In the genomic region with DNA sequence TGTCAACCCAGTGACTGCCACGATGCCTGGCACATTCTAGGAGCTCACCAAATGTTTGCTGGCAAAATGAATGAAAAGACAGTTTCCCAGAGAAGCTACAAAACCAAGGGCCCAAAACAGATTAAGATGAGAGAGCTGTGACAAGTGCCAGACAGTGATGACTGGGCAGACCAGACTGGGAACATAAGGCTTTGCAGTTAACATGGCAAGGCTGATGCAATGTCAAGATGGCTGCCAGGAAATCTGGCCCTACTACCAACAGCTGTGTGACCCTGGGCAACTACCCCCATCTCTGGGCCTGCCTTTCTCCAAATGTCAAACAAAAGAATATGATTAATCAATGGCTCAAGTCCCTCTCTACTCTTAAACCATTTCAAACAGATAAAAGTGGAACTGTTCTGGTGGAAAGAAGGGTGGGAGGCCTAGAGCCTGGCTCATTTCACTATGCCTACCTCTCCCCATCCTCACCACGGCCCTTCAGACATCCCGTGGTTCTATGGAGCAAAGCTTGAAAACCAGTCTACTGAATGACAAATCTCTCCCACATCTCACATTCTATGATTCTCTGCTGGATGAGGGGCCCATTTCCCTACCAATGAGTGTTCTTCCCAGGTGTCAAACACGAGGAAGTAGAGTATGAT, we compare ENCODE assay signal across 10 cellular contexts. TPM values are rescaled to one million over a fixed set of nuclear protein-coding genes. Genes with fewer than 3 reads are reported as not detected.
A peak's percentile ranks its signal among the peaks of the same experiment; 100 is the strongest.
DNase-seq lines count a peak whose midpoint lies in the region; ATAC-seq and TF ChIP-seq lines count a peak whose summit lies in the region.
"Had no signal": no experiment of that assay in that cellular context is flagged by ENCODE, and none has a peak within 500 bp of the region (broad histone marks: within the 10 kb centered on the region; RNA-seq: fewer than 3 reads in every experiment).

No MANE protein-coding gene starts in this region.

- CTCF ChIA-PET in WTC11 (lab: Charles Lee): no interaction called here

- no peak overlapping the region for H3K4me3 Mint-ChIP-seq in activated T-cell treated with anti-CD3 and anti-CD28 coated beads, Interleukin-2, amount 50 U/mL, for 24 hours
- H3K4me3 Mint-ChIP-seq in WTC11: no peak overlapping the region
- H3K4me3 Mint-ChIP-seq in stimulated activated naive CD8-positive, alpha-beta T cell treated with anti-CD3 and anti-CD28 coated beads, Interleukin-15, Interleukin-2, amounts not matched to agents 100 ng/mL and 50 ng/mL, for 24 hours: no peak overlapping the region

- H3K4me1 Mint-ChIP-seq in activated T-cell treated with anti-CD3 and anti-CD28 coated beads, Interleukin-2, amount 50 U/mL, for 24 hours (ENCODE audit: low read depth): peaks cover 46% of the 10 kb centered on the region
- peaks cover 13% of the 10 kb centered on the region for H3K4me1 Mint-ChIP-seq in WTC11
- H3K4me1 Mint-ChIP-seq in stimulated activated naive CD8-positive, alpha-beta T cell treated with anti-CD3 and anti-CD28 coated beads, Interleukin-15, Interleukin-2, amounts not matched to agents 100 ng/mL and 50 ng/mL, for 24 hours (ENCODE audit: low read depth): peaks cover 48% of the 10 kb centered on the region

- POLR2A ChIA-PET in WTC11 (lab: Charles Lee): interaction anchor here (0.7 to 1.0 kb wide), 2 partner anchors 167 to 178 kb away, joined by 3 to 8 read pairs; a partner anchor contains a TSS

- no peak for TF ChIP-seq CTCF in WTC11 (IDR thresholded peaks at IDR 0.05)

- no peaks in the 10 kb centered on the region for H3K9me3 Mint-ChIP-seq in activated T-cell treated with anti-CD3 and anti-CD28 coated beads, Interleukin-2, amount 50 U/mL, for 24 hours
- no peaks in the 10 kb centered on the region for H3K9me3 Mint-ChIP-seq in WTC11
- no peaks in the 10 kb centered on the region for H3K9me3 Mint-ChIP-seq in stimulated activated naive CD8-positive, alpha-beta T cell treated with anti-CD3 and anti-CD28 coated beads, Interleukin-15, Interleukin-2, amounts not matched to agents 100 ng/mL and 50 ng/mL, for 24 hours

- ATAC-seq in WTC11 (no peak), GM21723 (IDR thresholded peaks at IDR 0.05; ENCODE audit: unreplicated experiment) (no peak), GM21360 (IDR thresholded peaks at IDR 0.05; ENCODE audit: unreplicated experiment) (no peak), HG02970 (IDR thresholded peaks at IDR 0.05; ENCODE audit: low FRiP score, unreplicated experiment) (no peak)

- DNase-seq in activated T-cell treated with anti-CD3 and anti-CD28 coated beads, Interleukin-2, amount 50 U/mL, for 24 hours: no peak
- DNase-seq in activated T-cell treated with anti-CD3 and anti-CD28 coated beads for 4 hours: no peak
- DNase-seq in WTC11 (ENCODE audit: low spot score): no peak
- DNase-seq in fibroblast of gingiva (ENCODE audit: low read depth): peak; percentile 34
- DNase-seq: activated gamma-delta T cell, NCI-H1105 had no signal

- peak overlapping the region; percentile 65 for H3K27ac Mint-ChIP-seq in activated T-cell treated with anti-CD3 and anti-CD28 coated beads, Interleukin-2, amount 50 U/mL, for 24 hours
- H3K27ac Mint-ChIP-seq in WTC11: peak overlapping the region; percentile 87
- peak overlapping the region; percentile 91 for H3K27ac Mint-ChIP-seq in stimulated activated naive CD8-positive, alpha-beta T cell treated with anti-CD3 and anti-CD28 coated beads, Interleukin-15, Interleukin-2, amounts not matched to agents 100 ng/mL and 50 ng/mL, for 24 hours

- peaks cover 81% of the 10 kb centered on the region for H3K36me3 Mint-ChIP-seq in activated T-cell treated with anti-CD3 and anti-CD28 coated beads, Interleukin-2, amount 50 U/mL, for 24 hours (ENCODE audit: low read depth)
- H3K36me3 Mint-ChIP-seq in WTC11: peaks cover 16% of the 10 kb centered on the region
- peaks cover 51% of the 10 kb centered on the region for H3K36me3 Mint-ChIP-seq in stimulated activated naive CD8-positive, alpha-beta T cell treated with anti-CD3 and anti-CD28 coated beads, Interleukin-15, Interleukin-2, amounts not matched to agents 100 ng/mL and 50 ng/mL, for 24 hours (ENCODE audit: low read depth)

- H3K27me3 Mint-ChIP-seq in activated T-cell treated with anti-CD3 and anti-CD28 coated beads, Interleukin-2, amount 50 U/mL, for 24 hours: no peaks in the 10 kb centered on the region
- H3K27me3 Mint-ChIP-seq in WTC11 (ENCODE audit: low read depth): no peaks in the 10 kb centered on the region
- no peaks in the 10 kb centered on the region for H3K27me3 Mint-ChIP-seq in stimulated activated naive CD8-positive, alpha-beta T cell treated with anti-CD3 and anti-CD28 coated beads, Interleukin-15, Interleukin-2, amounts not matched to agents 100 ng/mL and 50 ng/mL, for 24 hours

TF ChIP-seq in WTC11, 78 proteins besides CTCF, POLR2A, EP300 and RAD21:
- TF ChIP-seq FOXJ3 (CRISPR knock-in tag; IDR thresholded peaks at IDR 0.05; ENCODE audit: borderline replicate concordance) (no peak), NR1H2 (CRISPR knock-in tag; IDR thresholded peaks at IDR 0.05) (no peak), ZNF671 (CRISPR knock-in tag; IDR thresholded peaks at IDR 0.05) (no peak), FOXP1 (CRISPR knock-in tag; IDR thresholded peaks at IDR 0.05; ENCODE audit: borderline replicate concordance) (no peak), NR3C1 (CRISPR knock-in tag; conservative IDR thresholded peaks at IDR 0.05; ENCODE audit: low read depth) (no peak), TEAD1 (CRISPR knock-in tag; IDR thresholded peaks at IDR 0.05) (no peak)
- TF ChIP-seq, protein P1, sequence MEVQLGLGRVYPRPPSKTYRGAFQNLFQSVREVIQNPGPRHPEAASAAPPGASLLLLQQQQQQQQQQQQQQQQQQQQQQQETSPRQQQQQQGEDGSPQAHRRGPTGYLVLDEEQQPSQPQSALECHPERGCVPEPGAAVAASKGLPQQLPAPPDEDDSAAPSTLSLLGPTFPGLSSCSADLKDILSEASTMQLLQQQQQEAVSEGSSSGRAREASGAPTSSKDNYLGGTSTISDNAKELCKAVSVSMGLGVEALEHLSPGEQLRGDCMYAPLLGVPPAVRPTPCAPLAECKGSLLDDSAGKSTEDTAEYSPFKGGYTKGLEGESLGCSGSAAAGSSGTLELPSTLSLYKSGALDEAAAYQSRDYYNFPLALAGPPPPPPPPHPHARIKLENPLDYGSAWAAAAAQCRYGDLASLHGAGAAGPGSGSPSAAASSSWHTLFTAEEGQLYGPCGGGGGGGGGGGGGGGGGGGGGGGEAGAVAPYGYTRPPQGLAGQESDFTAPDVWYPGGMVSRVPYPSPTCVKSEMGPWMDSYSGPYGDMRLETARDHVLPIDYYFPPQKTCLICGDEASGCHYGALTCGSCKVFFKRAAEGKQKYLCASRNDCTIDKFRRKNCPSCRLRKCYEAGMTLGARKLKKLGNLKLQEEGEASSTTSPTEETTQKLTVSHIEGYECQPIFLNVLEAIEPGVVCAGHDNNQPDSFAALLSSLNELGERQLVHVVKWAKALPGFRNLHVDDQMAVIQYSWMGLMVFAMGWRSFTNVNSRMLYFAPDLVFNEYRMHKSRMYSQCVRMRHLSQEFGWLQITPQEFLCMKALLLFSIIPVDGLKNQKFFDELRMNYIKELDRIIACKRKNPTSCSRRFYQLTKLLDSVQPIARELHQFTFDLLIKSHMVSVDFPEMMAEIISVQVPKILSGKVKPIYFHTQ (CRISPR knock-in tag; IDR thresholded peaks at IDR 0.05): no peak
TF ChIP-seq in WTC11: peak in this region for 0.

RNA-seq across cellular contexts. Expression of a gene that starts 12.8 kb away (rescaled TPM):
- total RNA-seq in WTC11 (2021): 68.9 to 77.9 TPM (median 71.6 TPM) in 3 replicates
